Comparison of ENCODE assay signal across 20 cellular contexts in genomic region chr7:47546728-47547494, GRCh38. TPM values are rescaled to one million over a fixed set of nuclear protein-coding genes. Genes with fewer than 3 reads are reported as not detected.
"Had no signal": no experiment of that assay in that cellular context is flagged by ENCODE, and none has a peak within 500 bp of the region (broad histone marks: within the 10 kb centered on the region; RNA-seq: fewer than 3 reads in every experiment).

No MANE protein-coding gene starts in this region.

- H3K27ac ChIP-seq: ascending aorta, dorsolateral prefrontal cortex, prostate gland, sigmoid colon, upper lobe of left lung had no signal

- H3K27me3 Mint-ChIP-seq: naive thymus-derived CD8-positive, alpha-beta T cell; stimulated activated memory B cell treated with anti-CD40 and anti-IgM and Interleukin-4, amounts not matched to agents 10 μg/mL and 1 μg/mL and 100 μg/mL, for 72 hours had no signal

- H3K4me3 Mint-ChIP-seq: activated naive CD4-positive, alpha-beta T cell treated with anti-CD3 and anti-CD28 coated beads for 36 hours; naive thymus-derived CD8-positive, alpha-beta T cell; stimulated activated memory B cell treated with anti-CD40 and anti-IgM and Interleukin-4, amounts not matched to agents 10 μg/mL and 1 μg/mL and 100 μg/mL, for 72 hours had no signal

- H3K27me3 ChIP-seq: ascending aorta, sigmoid colon, upper lobe of left lung had no signal

- H3K4me1 ChIP-seq: prostate gland had no signal

- DNase-seq: activated CD4-positive, alpha-beta T cell treated with anti-CD3 and anti-CD28 coated beads, Interleukin-2, amount 50 U/mL, for 4 hours; activated naive CD4-positive, alpha-beta T cell treated with anti-CD3 and anti-CD28 coated beads for 36 hours; activated T-cell treated with anti-CD3 and anti-CD28 coated beads, Interleukin-2, amount 50 U/mL, for 1 hour; naive thymus-derived CD8-positive, alpha-beta T cell; occipital lobe; sigmoid colon; stimulated activated CD4-positive, alpha-beta T cell treated with anti-CD3 and anti-CD28 coated beads, Interleukin-12 subunit alpha, Interleukin-12 subunit beta, amount 100 ng/mL, for 4 hours; substantia nigra; T-helper 1 cell; T1000; upper lobe of left lung had no signal

- H3K4me3 ChIP-seq: ascending aorta, dorsolateral prefrontal cortex, prostate gland, sigmoid colon, upper lobe of left lung had no signal

- H3K36me3 Mint-ChIP-seq: naive thymus-derived CD8-positive, alpha-beta T cell had no signal

- H3K9me3 ChIP-seq: ascending aorta, prostate gland, sigmoid colon, upper lobe of left lung had no signal

- FAIRE-seq: endometrium, islet of Langerhans had no signal

- H3K36me3 ChIP-seq: ascending aorta, prostate gland, sigmoid colon, upper lobe of left lung had no signal

- H3K27ac Mint-ChIP-seq: activated naive CD4-positive, alpha-beta T cell treated with anti-CD3 and anti-CD28 coated beads for 36 hours; activated T-helper 2 cell treated with anti-CD3 and anti-CD28 coated beads, Interferon-gamma antibody, Interleukin-2, Interleukin-4, amounts not matched to agents 10 μg/mL and 5 μg/mL and 100 μg/mL, durations not matched to agents 14 hours and 24 hours and 36 hours; naive thymus-derived CD8-positive, alpha-beta T cell; stimulated activated memory B cell treated with anti-CD40 and anti-IgM and Interleukin-4, amounts not matched to agents 10 μg/mL and 1 μg/mL and 100 μg/mL, for 72 hours had no signal

- ATAC-seq: activated CD4-positive, CD25-positive, alpha-beta regulatory T cell treated with anti-CD3 and anti-CD28 coated beads, Interleukin-2, amount 50 U/mL, for 24 hours; left lobe of liver; naive thymus-derived CD8-positive, alpha-beta T cell; stimulated activated memory B cell treated with anti-CD40 and anti-IgM and Interleukin-4, amounts not matched to agents 10 μg/mL and 1 μg/mL and 100 μg/mL, for 72 hours had no signal

- H3K9me3 Mint-ChIP-seq: activated naive CD4-positive, alpha-beta T cell treated with anti-CD3 and anti-CD28 coated beads for 36 hours; activated T-helper 2 cell treated with anti-CD3 and anti-CD28 coated beads, Interferon-gamma antibody, Interleukin-2, Interleukin-4, amounts not matched to agents 10 μg/mL and 5 μg/mL and 100 μg/mL, durations not matched to agents 14 hours and 24 hours and 36 hours; naive thymus-derived CD8-positive, alpha-beta T cell; stimulated activated memory B cell treated with anti-CD40 and anti-IgM and Interleukin-4, amounts not matched to agents 10 μg/mL and 1 μg/mL and 100 μg/mL, for 72 hours had no signal

RNA-seq across cellular contexts. Expression of gene TNS3, which starts 35.0 kb away (rescaled TPM):
- polyA plus RNA-seq: naive thymus-derived CD8-positive, alpha-beta T cell had no signal
